8 cellular contexts compared by ENCODE assay signal in the genomic region with DNA sequence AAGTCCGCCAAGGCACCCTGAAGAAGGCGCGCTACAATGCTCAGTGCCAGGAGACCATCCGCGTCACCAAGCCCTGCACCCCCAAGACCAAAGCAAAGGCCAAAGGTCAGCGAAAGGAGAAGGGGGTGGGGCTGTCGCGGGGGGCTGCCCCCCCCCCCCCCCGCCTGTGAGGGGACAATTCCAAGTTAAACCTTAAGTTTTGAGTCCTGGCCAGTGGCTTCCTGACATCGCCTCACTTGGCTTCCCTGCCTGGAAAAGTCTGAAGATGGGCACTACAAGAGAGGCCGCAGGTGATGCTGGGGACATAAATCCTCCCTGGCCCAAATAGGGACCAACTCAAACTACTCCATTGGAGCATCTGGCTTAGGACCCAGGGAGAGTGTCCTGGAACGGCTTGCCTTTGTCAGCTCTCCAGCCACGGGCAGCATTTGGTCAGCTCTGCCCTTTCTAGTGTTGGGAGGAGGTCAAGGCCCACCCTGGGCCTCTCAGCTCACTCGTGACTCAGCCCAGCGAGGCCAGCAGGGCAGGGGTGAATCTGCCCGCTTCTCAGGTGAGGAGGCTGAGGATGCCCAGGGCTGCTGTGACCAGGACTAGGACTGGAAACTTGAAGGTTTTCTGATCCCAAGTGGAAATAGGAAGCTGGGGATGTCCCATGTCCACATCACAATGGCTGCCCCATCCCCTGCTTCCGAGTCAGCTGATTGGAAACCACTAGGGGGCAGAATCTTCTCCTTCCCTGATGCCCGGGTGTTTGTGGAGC. TPM values are rescaled to one million over a fixed set of nuclear protein-coding genes. Genes with fewer than 3 reads are reported as not detected.
DNase-seq lines count a peak whose midpoint lies in the region; ATAC-seq and TF ChIP-seq lines count a peak whose summit lies in the region.

No MANE protein-coding gene starts in this region.

- H3K9me3 Mint-ChIP-seq in central memory CD8-positive, alpha-beta T cell: no peaks in the 10 kb centered on the region

- peak overlapping the region; percentile 41 for H3K4me3 Mint-ChIP-seq in central memory CD8-positive, alpha-beta T cell

- TF ChIP-seq CTCF in GM10266 (IDR thresholded peaks at IDR 0.05; ENCODE audit: control insufficient read depth, insufficient read depth, low read depth, missing control alignments): peak; percentile 40

- peaks cover 20% of the 10 kb centered on the region for H3K4me1 Mint-ChIP-seq in central memory CD8-positive, alpha-beta T cell

- no peak overlapping the region for H3K27ac Mint-ChIP-seq in central memory CD8-positive, alpha-beta T cell (ENCODE audit: low read depth)

- ATAC-seq in central memory CD8-positive, alpha-beta T cell (replicated peaks; ENCODE audit: extremely low read depth, poor library complexity, severe bottlenecking): no peak

- DNase-seq in GM10266 (ENCODE audit: extremely low spot score) (no peak), NCI-H1092 treated with DMSO at 0.1 percent for 48 hours (lab: John Stamatoyannopoulos, UW) (peak; percentile 41), midbrain (lab: John Stamatoyannopoulos, UW) (peak; percentile 9), cerebellar nuclear complex (lab: John Stamatoyannopoulos, UW) (no peak), OCI-M2 (lab: John Stamatoyannopoulos, UW; ENCODE audit: unreplicated experiment) (no peak), ureter (ENCODE audit: low spot score) (no peak)
- no peak for DNase-seq in central memory CD8-positive, alpha-beta T cell (ENCODE audit: low spot score in 2 of 2)
- no peak for DNase-seq in stimulated activated CD4-positive, alpha-beta T cell treated with anti-CD3 and anti-CD28 coated beads, Interleukin-4, amount 100 ng/mL, for 24 hours

- peaks cover 42% of the 10 kb centered on the region for H3K27me3 Mint-ChIP-seq in central memory CD8-positive, alpha-beta T cell

- peaks cover 20% of the 10 kb centered on the region for H3K36me3 Mint-ChIP-seq in central memory CD8-positive, alpha-beta T cell (ENCODE audit: insufficient read depth)

RNA-seq across cellular contexts. Expression of a gene that starts 1.4 kb away (rescaled TPM):
- total RNA-seq in ureter: 105 TPM

RNA-seq across cellular contexts. Expression of a gene that starts 8.8 kb away (rescaled TPM):
- not detected for total RNA-seq in ureter

RNA-seq across cellular contexts. Expression of a gene that starts 35.6 kb away (rescaled TPM):
- 76.3 TPM for total RNA-seq in ureter

Comparison
In these comparisons a context has a peak if more than half of its experiments do, and no peak if none do; other contexts are left out.
1. DNase-seq: peak in NCI-H1092 treated with DMSO at 0.1 percent for 48 hours (single experiment) and midbrain (single experiment); none in GM10266 (single experiment), central memory CD8-positive, alpha-beta T cell (0 of 2), stimulated activated CD4-positive, alpha-beta T cell treated with anti-CD3 and anti-CD28 coated beads, Interleukin-4, amount 100 ng/mL, for 24 hours (single experiment), cerebellar nuclear complex (0 of 2), OCI-M2 (single experiment) and ureter (single experiment).